Comparison of ENCODE assay signal across 8 cellular contexts in genomic region chrX:30971761-30972603, GRCh38.
DNase-seq lines count a peak whose midpoint lies in the region; ATAC-seq lines count a peak whose summit lies in the region.

No MANE protein-coding gene starts in this region.

- H3K4me1 Mint-ChIP-seq in activated naive CD8-positive, alpha-beta T cell treated with anti-CD3 and anti-CD28 coated beads for 36 hours: peaks cover 15% of the 10 kb centered on the region

- intact Hi-C loops in left ventricle myocardium superior (cut with micrococcal nuclease) (no loop called here), sciatic nerve (cut with DNase I) (no loop called here)

- peaks cover 14% of the 10 kb centered on the region for H3K27me3 Mint-ChIP-seq in activated naive CD8-positive, alpha-beta T cell treated with anti-CD3 and anti-CD28 coated beads for 36 hours

- no peaks in the 10 kb centered on the region for H3K36me3 Mint-ChIP-seq in activated naive CD8-positive, alpha-beta T cell treated with anti-CD3 and anti-CD28 coated beads for 36 hours

- peak; percentile 83 for ATAC-seq in GM19025 (IDR thresholded peaks at IDR 0.05; ENCODE audit: low read depth, unreplicated experiment)
- peak; percentile 93 for ATAC-seq in HG03103 (IDR thresholded peaks at IDR 0.05; ENCODE audit: low read depth, unreplicated experiment)
- ATAC-seq in left ventricle myocardium superior: peak; percentile 85
- ATAC-seq in sciatic nerve: peak; percentile 84

- H3K9me3 Mint-ChIP-seq in activated naive CD8-positive, alpha-beta T cell treated with anti-CD3 and anti-CD28 coated beads for 36 hours: no peaks in the 10 kb centered on the region

- H3K27ac Mint-ChIP-seq in activated naive CD8-positive, alpha-beta T cell treated with anti-CD3 and anti-CD28 coated beads for 36 hours: no peak overlapping the region

- in situ Hi-C loops in Caki2 (cut with HindIII; ENCODE audit: low pct_unique_long_range_greater_than_20kb, low sequenced_read_pairs): no loop called here

- peak; percentile 12 for DNase-seq in Caki2 (ENCODE audit: low read depth)
- peak; percentile 36 for DNase-seq in NCI-H82 treated with DMSO at 0.1 percent for 48 hours (lab: John Stamatoyannopoulos, UW; ENCODE audit: unreplicated experiment)
- peak; percentile 13 for DNase-seq in activated naive CD8-positive, alpha-beta T cell treated with anti-CD3 and anti-CD28 coated beads for 36 hours
- no peak for DNase-seq in left ventricle myocardium superior
- DNase-seq in sciatic nerve (ENCODE audit: low spot score): no peak
- no peak for DNase-seq in NCI-H187 (lab: John Stamatoyannopoulos, UW)

- peak overlapping the region; percentile 72 for H3K4me3 Mint-ChIP-seq in activated naive CD8-positive, alpha-beta T cell treated with anti-CD3 and anti-CD28 coated beads for 36 hours

Comparison
In these comparisons a context has a peak if more than half of its experiments do, and no peak if none do; other contexts are left out.
1. DNase-seq: peak in Caki2 (single experiment), NCI-H82 treated with DMSO at 0.1 percent for 48 hours (single experiment) and activated naive CD8-positive, alpha-beta T cell treated with anti-CD3 and anti-CD28 coated beads for 36 hours (single experiment); none in left ventricle myocardium superior (single experiment), sciatic nerve (single experiment) and NCI-H187 (0 of 2).
2. Peak in every context shown above with its lines, with median percentiles within 50 percentile points of each other: ATAC-seq.